15 cellular contexts compared by ENCODE assay signal in genomic region chr1:42669936-42670335, GRCh38. TPM values are rescaled to one million over a fixed set of nuclear protein-coding genes. Genes with fewer than 3 reads are reported as not detected.
DNase-seq lines count a peak whose midpoint lies in the region; ATAC-seq and TF ChIP-seq lines count a peak whose summit lies in the region.
"Had no signal": no experiment of that assay in that cellular context is flagged by ENCODE, and none has a peak within 500 bp of the region (broad histone marks: within the 10 kb centered on the region; RNA-seq: fewer than 3 reads in every experiment).

No MANE protein-coding gene starts in this region.

- DNase-seq in OCI-LY7 (ENCODE audit: low spot score) (no peak), lung (ENCODE audit: low spot score) (peak; percentile 35), type B pancreatic cell (ENCODE audit: extremely low spot score, unreplicated experiment) (no peak), NCI-H146 treated with DMSO at 0.1 percent for 48 hours (lab: John Stamatoyannopoulos, UW; ENCODE audit: unreplicated experiment) (no peak), EL (no peak), Peyer's patch (no peak)
- DNase-seq: C1 segment of cervical spinal cord; CD4-positive, alpha-beta T cell; DMS153; DMS79 treated with DMSO at 0.1 percent for 48 hours; GDM1; GOT3; H9 had no signal

- H3K4me3 ChIP-seq in OCI-LY7 (ENCODE audit: low read depth, low read length, poor library complexity, severe bottlenecking): no peak overlapping the region
- H3K4me3 ChIP-seq in lung: no peak overlapping the region
- no peak overlapping the region for H3K4me3 ChIP-seq in Peyer's patch

- H3K27ac ChIP-seq in OCI-LY7 (ENCODE audit: low read depth, low read length, poor library complexity, severe bottlenecking): no peak overlapping the region
- no peak overlapping the region for H3K27ac ChIP-seq in lung (ENCODE audit: low read depth in 1 of 2, low read length in 1 of 2)
- H3K27ac ChIP-seq in Peyer's patch: no peak overlapping the region

- no peaks in the 10 kb centered on the region for H3K79me2 ChIP-seq in OCI-LY7 (ENCODE audit: insufficient read depth, low read depth, low read length)

- H3K4me1 Mint-ChIP-seq in nephron (no peaks in the 10 kb centered on the region), type B pancreatic cell (ENCODE audit: unreplicated experiment) (no peaks in the 10 kb centered on the region)
- H3K4me1 Mint-ChIP-seq: B cell, H9 had no signal

- no peak overlapping the region for H3K4me3 Mint-ChIP-seq in nephron
- H3K4me3 Mint-ChIP-seq in type B pancreatic cell: no peak overlapping the region
- H3K4me3 Mint-ChIP-seq: B cell; CD4-positive, alpha-beta T cell; H9 had no signal

- peaks cover 61% of the 10 kb centered on the region for H3K36me3 Mint-ChIP-seq in nephron (ENCODE audit: low read depth)
- peaks cover 12% of the 10 kb centered on the region for H3K36me3 Mint-ChIP-seq in type B pancreatic cell

- ATAC-seq in lung (ENCODE audit: insufficient read depth, low FRiP score): no peak

- H3K9me2 ChIP-seq in OCI-LY7 (ENCODE audit: insufficient read depth, low read length): no peaks in the 10 kb centered on the region

- H3K27ac Mint-ChIP-seq in nephron (peak overlapping the region; percentile 69 to 93 (median 92)), type B pancreatic cell (peak overlapping the region; percentile 71)
- H3K27ac Mint-ChIP-seq: B cell; CD4-positive, alpha-beta T cell; H9 had no signal

- no peaks in the 10 kb centered on the region for H3K9me3 ChIP-seq in OCI-LY7 (ENCODE audit: low read length)
- no peaks in the 10 kb centered on the region for H3K9me3 ChIP-seq in lung (ENCODE audit: control insufficient read depth in 2 of 2, insufficient read depth in 1 of 2, low read length in 1 of 2)
- H3K9me3 ChIP-seq in Peyer's patch: no peaks in the 10 kb centered on the region

- TF ChIP-seq POLR2A in Peyer's patch (IDR thresholded peaks at IDR 0.05): no peak

- H3K27me3 Mint-ChIP-seq in nephron (ENCODE audit: low read depth) (no peaks in the 10 kb centered on the region), type B pancreatic cell (no peaks in the 10 kb centered on the region)
- H3K27me3 Mint-ChIP-seq: B cell; CD4-positive, alpha-beta T cell had no signal

- H4K20me1 ChIP-seq in OCI-LY7 (ENCODE audit: insufficient read depth, low read length): no peaks in the 10 kb centered on the region

- H2AFZ ChIP-seq in OCI-LY7 (ENCODE audit: low read length): no peak overlapping the region

- intact Hi-C loops in OCI-LY7 (cut with micrococcal nuclease; ENCODE audit: unreplicated experiment): no loop called here

- CTCF ChIA-PET in OCI-LY7 (lab: Charles Lee; ENCODE audit: unreplicated experiment): no interaction called here

- POLR2A ChIA-PET in OCI-LY7 (lab: Charles Lee): interaction anchor here (0.9 to 1.0 kb wide), 2 partner anchors 9 to 11 kb away, joined by 3 read pairs; no protein-coding TSS in a partner anchor

- H3K36me3 ChIP-seq in OCI-LY7 (ENCODE audit: insufficient read depth, low read length): peaks cover 95% of the 10 kb centered on the region
- peaks cover 26 to 34% of the 10 kb centered on the region in 2 donors for H3K36me3 ChIP-seq in lung (ENCODE audit: control insufficient read depth in 2 of 2, insufficient read depth in 2 of 2, low read length in 2 of 2)
- peaks cover 0 to 73% (median 0%) of the 10 kb centered on the region in 3 donors for H3K36me3 ChIP-seq in Peyer's patch

- no peaks in the 10 kb centered on the region for H3K27me3 ChIP-seq in lung (ENCODE audit: control insufficient read depth, insufficient read depth)
- H3K27me3 ChIP-seq in Peyer's patch: no peaks in the 10 kb centered on the region

- TF ChIP-seq CTCF in OCI-LY7 (conservative IDR thresholded peaks at IDR 0.05; ENCODE audit: low read length) (no peak), lung (IDR thresholded peaks at IDR 0.05; ENCODE audit: control extremely low read depth, extremely low read depth) (no peak), nephron (IDR thresholded peaks at IDR 0.05; ENCODE audit: unreplicated experiment in 3 of 3) (no peak), type B pancreatic cell (conservative IDR thresholded peaks at IDR 0.05) (no peak), Peyer's patch (IDR thresholded peaks at IDR 0.05) (no peak)

- H3K9me3 Mint-ChIP-seq in nephron (no peaks in the 10 kb centered on the region), type B pancreatic cell (no peaks in the 10 kb centered on the region)
- H3K9me3 Mint-ChIP-seq: CD4-positive, alpha-beta T cell; H9 had no signal

- H3K4me1 ChIP-seq in OCI-LY7 (ENCODE audit: insufficient read depth, low read length, poor library complexity, severe bottlenecking): no peaks in the 10 kb centered on the region
- no peaks in the 10 kb centered on the region for H3K4me1 ChIP-seq in lung (ENCODE audit: control insufficient read depth in 2 of 2, insufficient read depth in 2 of 2, low read length in 2 of 2)
- H3K4me1 ChIP-seq in Peyer's patch: no peaks in the 10 kb centered on the region

- BruUV-seq in OCI-LY7 (replicated peaks; lab: Mats Ljungman, UMichigan): TSS peak; percentile 10

- 70 to 88% methylated on average over 3 of the region's 3 CpGs for WGBS in lung, 2 donors

- H3K4me2 ChIP-seq in OCI-LY7 (ENCODE audit: low read length): no peak overlapping the region

RNA-seq across cellular contexts. Expression of gene PPIH, which starts 11.7 kb away (rescaled TPM):
- 74.4 and 95.7 TPM in 2 replicates for total RNA-seq in OCI-LY7 (2014; rRNA removed; shearing (Covaris generic))
- 81.3 and 100 TPM in 2 replicates for total RNA-seq in OCI-LY7 (2022)
- 10 to 100 TPM; 28.6 to 31.0 TPM for total RNA-seq in lung
- 10 to 100 TPM; 31.8 to 68.1 TPM for polyA plus RNA-seq in lung
- total RNA-seq in type B pancreatic cell (ENCODE audit: low replicate concordance): 42.5 and 58.9 TPM in 2 replicates
- 10 to 100 TPM; 15.1 to 41.7 (median 26.1) TPM for total RNA-seq in Peyer's patch

RNA-seq across cellular contexts. Expression of gene YBX1, which starts 12.3 kb away (rescaled TPM):
- 750 and 887 TPM in 2 replicates for total RNA-seq in OCI-LY7 (2014; rRNA removed; shearing (Covaris generic))
- total RNA-seq in OCI-LY7 (2022): 956 and 965 TPM in 2 replicates
- total RNA-seq in lung: 100 to 1,000 TPM; 298 to 617 TPM
- 100 to 1,000 TPM; 560 to 617 TPM for polyA plus RNA-seq in lung
- total RNA-seq in type B pancreatic cell (ENCODE audit: low replicate concordance): 508 and 709 TPM in 2 replicates
- 100 to 1,000 TPM; 236 to 470 (median 287) TPM for total RNA-seq in Peyer's patch
